In the genomic region with DNA sequence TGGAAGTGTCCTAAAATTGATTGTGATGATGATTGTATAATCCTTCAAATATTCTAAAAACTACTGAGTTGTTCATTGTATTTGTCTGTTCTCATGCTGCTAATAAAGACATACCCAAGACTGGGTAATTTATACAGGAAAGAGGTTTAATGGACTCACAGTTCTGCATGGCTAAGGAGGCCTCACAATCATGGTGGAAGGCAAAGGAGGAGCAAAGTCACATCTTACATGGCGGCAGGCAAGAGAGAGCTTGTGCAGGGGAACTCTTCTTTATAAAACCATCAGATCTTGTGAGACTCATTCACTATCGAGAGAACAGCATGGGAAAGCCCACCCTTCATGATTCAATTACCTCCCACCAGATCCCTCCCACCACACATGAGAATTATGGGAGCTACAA, we compare ENCODE assay signal across 5 cellular contexts. TPM values are rescaled to one million over a fixed set of nuclear protein-coding genes. Genes with fewer than 3 reads are reported as not detected.
DNase-seq lines count a peak whose midpoint lies in the region; ATAC-seq, FAIRE-seq and TF ChIP-seq lines count a peak whose summit lies in the region.
"Not testable (repeated sequence)": the region's sequence is repeated elsewhere in the genome, so short reads cannot be mapped to it uniquely, and the experiment has no call there.
"Had no signal": no experiment of that assay in that cellular context is flagged by ENCODE, and none has a peak within 500 bp of the region (broad histone marks: within the 10 kb centered on the region; RNA-seq: fewer than 3 reads in every experiment).

No MANE protein-coding gene starts in this region.

- not testable (repeated sequence) for TF ChIP-seq POLR2A in K562 (conservative IDR thresholded peaks at IDR 0.05)

- H3K9me3 ChIP-seq in K562 (replicated peaks; ENCODE audit: control insufficient read depth, insufficient read depth, low read depth, low read length), result not testable (repeated sequence)

- not testable (repeated sequence) for H2AFZ ChIP-seq in K562 (ENCODE audit: low read depth, low read length)

- not testable (repeated sequence) for FAIRE-seq in K562 (lab: Jason Lieb, UNC)

- TF ChIP-seq EP300 in K562 (IDR thresholded peaks at IDR 0.05; ENCODE audit: low read length), result not testable (repeated sequence)

- H3K9ac ChIP-seq in K562 (ENCODE audit: insufficient read depth in 1 of 2, low read depth in 2 of 2, low read length in 2 of 2), result not testable (repeated sequence)

- not testable (repeated sequence) for ATAC-seq in K562

- peaks cover 43 to 62% of the 10 kb centered on the region in 2 experiments for H3K27me3 ChIP-seq in K562 (ENCODE audit: control insufficient read depth in 2 of 2, insufficient read depth in 2 of 2, low read length in 2 of 2)

- H3K79me2 ChIP-seq in K562 (ENCODE audit: control insufficient read depth, insufficient read depth, low read length), result not testable (repeated sequence)

- POLR2A ChIA-PET in K562 (lab: Yijun Ruan, JAX), result not testable (repeated sequence)

- not testable (repeated sequence) for TF ChIP-seq CTCF in K562 (IDR thresholded peaks at IDR 0.05 in 2 of 3, conservative IDR thresholded peaks at IDR 0.05 in 1 of 3; ENCODE audit: insufficient read depth in 2 of 3, low read depth in 1 of 3, low read length in 3 of 3)

- CTCF ChIA-PET in K562 (lab: Yijun Ruan, JAX; ENCODE audit: low intra/inter-chr PET ratio), result not testable (repeated sequence)

- H4K20me1 ChIP-seq in K562 (replicated peaks; ENCODE audit: control insufficient read depth, insufficient read depth, low read length), result not testable (repeated sequence)

- TF ChIP-seq RAD21 in K562 (CRISPR knock-in tag; conservative IDR thresholded peaks at IDR 0.05 in 1 of 2, IDR thresholded peaks at IDR 0.05 in 1 of 2), result not testable (repeated sequence)

- not testable (repeated sequence) for H3K36me3 ChIP-seq in K562 (ENCODE audit: control insufficient read depth, insufficient read depth, low read length)

- in situ Hi-C loops in K562 (cut with MboI), result not testable (repeated sequence)

- 20% methylated on average over 2 of the region's 2 CpGs for WGBS in K562 (ENCODE audit: insufficient coverage, low coverage, missing lambda C conversion rate)

- H3K9me1 ChIP-seq in K562 (ENCODE audit: control insufficient read depth, insufficient read depth, low read length), result not testable (repeated sequence)

- not testable (repeated sequence) for H3K4me2 ChIP-seq in K562 (ENCODE audit: insufficient read depth, low read length)

- not testable (repeated sequence) for H3K27ac ChIP-seq in K562 (ENCODE audit: extremely low read depth, low read depth, low read length)

- not testable (repeated sequence) for BruUV-seq in K562 (replicated peaks; lab: Mats Ljungman, UMichigan)

- peaks cover 0 to 18% of the 10 kb centered on the region in 2 experiments; a peak in 2 of 5 replicates for H3K4me1 ChIP-seq in K562 (replicated peaks in 1 of 2; ENCODE audit: control insufficient read depth in 2 of 2, insufficient read depth in 2 of 2, low read length in 2 of 2)

- H3K4me3 ChIP-seq in K562, result not testable (repeated sequence)

- DNase-seq in K562 (ENCODE audit: extremely low read depth in 1 of 4, low spot score in 3 of 4), result not testable (repeated sequence)

- intact Hi-C loops in K562 (cut with micrococcal nuclease), result not testable (repeated sequence)

TF ChIP-seq in K562, 482 proteins besides CTCF, POLR2A, EP300 and RAD21:
- TF ChIP-seq ZNF766 (CRISPR knock-in tag; conservative IDR thresholded peaks at IDR 0.05) (peak; percentile 67), ZNF431 (CRISPR knock-in tag; IDR thresholded peaks at IDR 0.05) (peak; percentile 90), ZFP36 (IDR thresholded peaks at IDR 0.05; ENCODE audit: low read depth, low read length, partially characterized antibody) (peak; percentile 4)

RNA-seq across cellular contexts. Expression of a gene that starts 27.2 kb away (rescaled TPM):
- total RNA-seq in K562 (2011; cell fraction: chromatin; rRNA removed; ENCODE audit: low replicate concordance), result 0.32 and 0.72 TPM in 2 replicates
- 0.53 and 1.5 TPM in 2 replicates for total RNA-seq in K562 (2011; cell fraction: nucleolus; rRNA removed)
- 0.15 and 0.23 TPM in 2 replicates for total RNA-seq in K562 (2011; cell fraction: nucleoplasm; rRNA removed)
- total RNA-seq in K562 (2014; rRNA removed) (not detected in 2 replicates), K562 (2014; rRNA removed; fragmentation: Illumina TruSeq; extraction: Trizol) (not detected in 2 replicates), K562 (2015; rRNA removed; fragmentation: Illumina TruSeq; extraction: Trizol) (not detected in 2 replicates), K562 (2021) (0.04 and 0.13 TPM in 2 replicates)
- polyA plus RNA-seq in K562 (2011; rRNA removed) (0.10 and 0.14 TPM in 2 replicates), K562 (2014; fragmentation: Illumina TruSeq; extraction: Trizol) (not detected in 2 replicates), K562 (2014; fragmentation: Nextera tagmentation; extraction: Ambion mirVana) (not detected), K562 (2014; rRNA removed) (0.03 TPM in 1 of 2 replicates, not detected in the other)
- polyA plus RNA-seq in K562 (2011; cell fraction: cytosol; rRNA removed), result 0.18 and 0.64 TPM in 2 replicates
- polyA plus RNA-seq in K562 (2011; cell fraction: nucleus; rRNA removed), result 0.11 and 0.82 TPM in 2 replicates
- polyA plus RNA-seq in K562 (2012), result 0.04 and 0.08 TPM in 2 replicates
- 0.21 TPM in 1 of 2 replicates, not detected in the other for polyA minus RNA-seq in K562 (2011; rRNA and poly(A)+ RNA removed)
- polyA minus RNA-seq in K562 (2011; cell fraction: cytosol; rRNA and poly(A)+ RNA removed), result 0.19 TPM in 1 of 2 replicates, not detected in the other
- 0.11 and 0.13 TPM in 2 replicates for polyA minus RNA-seq in K562 (2011; cell fraction: nucleus; rRNA and poly(A)+ RNA removed)
- total RNA-seq: Calu3; CD4-positive, alpha-beta memory T cell; CD4-positive, CD25-positive, alpha-beta regulatory T cell had no signal
- polyA plus RNA-seq: CD14-positive monocyte; CD4-positive, alpha-beta memory T cell; CD4-positive, CD25-positive, alpha-beta regulatory T cell had no signal

RNA-seq across cellular contexts. Expression of a gene that starts 41.6 kb away (rescaled TPM):
- total RNA-seq in K562 (2011; cell fraction: chromatin; rRNA removed; ENCODE audit: low replicate concordance), result 2.7 and 8.1 TPM in 2 replicates
- 7.7 and 8.8 TPM in 2 replicates for total RNA-seq in K562 (2011; cell fraction: nucleolus; rRNA removed)
- 5.1 and 6.9 TPM in 2 replicates for total RNA-seq in K562 (2011; cell fraction: nucleoplasm; rRNA removed)
- total RNA-seq in K562 (2014; rRNA removed) (4.1 and 8.2 TPM in 2 replicates), K562 (2014; rRNA removed; fragmentation: Illumina TruSeq; extraction: Trizol) (2.5 and 3.1 TPM in 2 replicates), K562 (2015; rRNA removed; fragmentation: Illumina TruSeq; extraction: Trizol) (4.6 TPM in 2 replicates), K562 (2021) (4.6 and 6.0 TPM in 2 replicates)
- polyA plus RNA-seq in K562 (2011; rRNA removed) (4.6 and 6.4 TPM in 2 replicates), K562 (2014; fragmentation: Illumina TruSeq; extraction: Trizol) (4.5 and 4.9 TPM in 2 replicates), K562 (2014; fragmentation: Nextera tagmentation; extraction: Ambion mirVana) (1 to 10 TPM in 1 of 2 experiments, under 1 TPM in 1; 0.60 to 1.2 TPM), K562 (2014; rRNA removed) (5.0 and 7.9 TPM in 2 replicates)
- 6.6 and 7.2 TPM in 2 replicates for polyA plus RNA-seq in K562 (2011; cell fraction: cytosol; rRNA removed)
- 4.0 and 4.1 TPM in 2 replicates for polyA plus RNA-seq in K562 (2011; cell fraction: nucleus; rRNA removed)
- polyA plus RNA-seq in K562 (2012), result 6.2 and 9.2 TPM in 2 replicates
- polyA minus RNA-seq in K562 (2011; rRNA and poly(A)+ RNA removed), result 3.7 and 4.3 TPM in 2 replicates
- 2.7 and 3.1 TPM in 2 replicates for polyA minus RNA-seq in K562 (2011; cell fraction: cytosol; rRNA and poly(A)+ RNA removed)
- 2.4 and 4.4 TPM in 2 replicates for polyA minus RNA-seq in K562 (2011; cell fraction: nucleus; rRNA and poly(A)+ RNA removed)
